Comparison of ENCODE assay signal across 13 cellular contexts in the genomic region with DNA sequence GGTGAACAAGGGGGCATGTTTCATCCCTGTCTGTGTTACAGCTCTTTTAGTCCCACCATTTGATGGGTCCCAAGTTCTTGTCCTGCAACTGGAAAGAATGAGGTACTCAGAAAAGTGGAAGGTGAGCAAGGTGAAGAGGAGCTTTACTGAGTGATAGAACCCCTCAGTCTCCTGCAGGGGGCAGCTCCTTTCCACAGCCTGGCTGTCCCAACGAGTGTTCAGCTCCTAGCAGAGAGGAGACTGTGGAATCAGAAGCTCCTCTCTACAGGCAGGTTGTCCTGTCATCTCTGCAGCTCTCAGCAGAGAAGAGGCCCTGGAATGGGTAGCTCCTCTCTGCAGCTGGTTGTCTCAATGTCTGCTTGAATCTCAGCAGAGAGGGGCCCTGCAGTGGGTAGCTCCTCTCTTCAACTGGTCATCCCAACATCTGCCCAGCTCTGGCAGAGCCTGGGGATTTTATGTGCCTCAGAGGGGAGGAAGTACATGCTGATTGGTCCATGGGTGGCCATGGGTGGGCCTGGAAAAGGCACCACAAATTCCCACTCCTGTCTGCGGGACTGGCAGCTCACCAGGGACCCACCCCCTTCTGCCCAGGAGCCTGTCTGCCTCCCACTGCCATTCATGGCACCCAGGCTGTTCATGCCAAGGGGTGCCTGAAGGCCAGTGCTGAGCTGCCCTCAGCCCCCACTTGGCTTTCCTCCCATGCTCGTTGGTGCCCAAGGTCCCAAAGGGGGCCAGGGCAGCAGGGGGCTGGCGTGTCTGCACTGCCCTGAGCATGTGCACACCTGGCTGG. TPM values are rescaled to one million over a fixed set of nuclear protein-coding genes. Genes with fewer than 3 reads are reported as not detected.
A peak's percentile ranks its signal among the peaks of the same experiment; 100 is the strongest.
DNase-seq lines count a peak whose midpoint lies in the region; ATAC-seq, FAIRE-seq and TF ChIP-seq lines count a peak whose summit lies in the region.
"Had no signal": no experiment of that assay in that cellular context is flagged by ENCODE, and none has a peak within 500 bp of the region (broad histone marks: within the 10 kb centered on the region; RNA-seq: fewer than 3 reads in every experiment).

No MANE protein-coding gene starts in this region.

- no peaks in the 10 kb centered on the region for H3K9me3 Mint-ChIP-seq in mesothelial cell of epicardium
- H3K9me3 Mint-ChIP-seq: CD4-positive, alpha-beta T cell had no signal

- 4% methylated on average over 4 of the region's 4 CpGs for WGBS in K562 (ENCODE audit: insufficient coverage, low coverage, missing lambda C conversion rate)

- peaks cover 4% of the 10 kb centered on the region for H3K27me3 Mint-ChIP-seq in mesothelial cell of epicardium (ENCODE audit: low read depth)
- H3K27me3 Mint-ChIP-seq: CD4-positive, alpha-beta T cell had no signal

- FAIRE-seq in K562 (lab: Jason Lieb, UNC): no peak

- TF ChIP-seq POLR2A in K562 (conservative IDR thresholded peaks at IDR 0.05): no peak

- peaks cover 1% of the 10 kb centered on the region for H3K4me1 Mint-ChIP-seq in mesothelial cell of epicardium

- DNase-seq in AG09309 (ENCODE audit: low read depth): no peak
- DNase-seq in K562 (ENCODE audit: extremely low read depth in 1 of 4, low spot score in 3 of 4): peak in 1 of 4 experiments; percentile 35
- DNase-seq in left lobe of liver (ENCODE audit: low spot score): no peak
- no peak for DNase-seq in SHP77 treated with DMSO at 0.1 percent for 48 hours (lab: John Stamatoyannopoulos, UW)
- no peak for DNase-seq in mesothelial cell of epicardium (ENCODE audit: low spot score in 2 of 2, unreplicated experiment in 2 of 2)
- DNase-seq: CD4-positive, alpha-beta T cell; effector CD8-positive, alpha-beta T cell; NCI-H1694; T-helper 2 cell; uterus had no signal

- no peaks in the 10 kb centered on the region for H3K9me3 ChIP-seq in K562 (replicated peaks; ENCODE audit: control insufficient read depth, insufficient read depth, low read depth, low read length)
- H3K9me3 ChIP-seq: uterus had no signal

- POLR2A ChIA-PET in K562 (lab: Yijun Ruan, JAX): interaction anchor here (0.6 to 1.2 kb wide), 7 partner anchors 9 to 398 kb away, joined by 3 to 10 read pairs (median 3); a partner anchor contains a TSS

- H3K9ac ChIP-seq in K562 (ENCODE audit: insufficient read depth in 1 of 2, low read depth in 2 of 2, low read length in 2 of 2): no peak overlapping the region

- H3K4me1 ChIP-seq in K562 (replicated peaks in 1 of 2; ENCODE audit: control insufficient read depth in 2 of 2, insufficient read depth in 2 of 2, low read length in 2 of 2): 0 out of 5 replicates have a peak, but pooled peaks cover 0 to 5% of the 10 kb centered on the region in 2 experiments
- H3K4me1 ChIP-seq: uterus had no signal

- no peaks in the 10 kb centered on the region for H3K36me3 ChIP-seq in K562 (ENCODE audit: control insufficient read depth, insufficient read depth, low read length)
- H3K36me3 ChIP-seq: uterus had no signal

- no TSS peak for BruUV-seq in K562 (replicated peaks; lab: Mats Ljungman, UMichigan)

- H3K4me3 ChIP-seq in AG09309 (ENCODE audit: control insufficient read depth, low read depth, low read length) (no peak overlapping the region), K562 (no peak overlapping the region)
- H3K4me3 ChIP-seq: uterus had no signal

- intact Hi-C loops in K562 (cut with micrococcal nuclease): no loop called here

- peak in 1 of 2 experiments; percentile 60; a peak in 2 of 4 replicates for TF ChIP-seq RAD21 in K562 (CRISPR knock-in tag; conservative IDR thresholded peaks at IDR 0.05 in 1 of 2, IDR thresholded peaks at IDR 0.05 in 1 of 2)

- TF ChIP-seq CTCF in AG09309 (IDR thresholded peaks at IDR 0.05; ENCODE audit: control insufficient read depth, insufficient read depth, low read depth, low read length, missing control alignments) (peak; percentile 34), GM12872 (IDR thresholded peaks at IDR 0.05; ENCODE audit: insufficient read depth, low read depth, low read length) (peak; percentile 27; the same call in 1 of the 3 replicates), K562 (IDR thresholded peaks at IDR 0.05 in 2 of 3, conservative IDR thresholded peaks at IDR 0.05 in 1 of 3; ENCODE audit: insufficient read depth in 2 of 3, low read depth in 1 of 3, low read length in 3 of 3) (peak; percentile 41 to 51 (median 49)), mesothelial cell of epicardium (IDR thresholded peaks at IDR 0.05; ENCODE audit: unreplicated experiment) (no peak)

- no peak overlapping the region for H3K27ac ChIP-seq in K562 (ENCODE audit: extremely low read depth, low read depth, low read length)
- H3K27ac ChIP-seq: uterus had no signal

- no peaks in the 10 kb centered on the region for H3K36me3 Mint-ChIP-seq in mesothelial cell of epicardium

- no peaks in the 10 kb centered on the region for H3K9me1 ChIP-seq in K562 (ENCODE audit: control insufficient read depth, insufficient read depth, low read length)

- H2AFZ ChIP-seq in K562 (ENCODE audit: low read depth, low read length): no peak overlapping the region

- ATAC-seq in K562 (peak; percentile 92), left lobe of liver (peak; percentile 85), HG03520 (IDR thresholded peaks at IDR 0.05; ENCODE audit: unreplicated experiment) (no peak), HG02642 (IDR thresholded peaks at IDR 0.05; ENCODE audit: poor library complexity, unreplicated experiment) (no peak)

- H3K79me2 ChIP-seq in K562 (ENCODE audit: control insufficient read depth, insufficient read depth, low read length): no peaks in the 10 kb centered on the region

- peaks cover 2 to 13% of the 10 kb centered on the region in 2 experiments; a peak in 2 of 5 replicates for H3K27me3 ChIP-seq in K562 (ENCODE audit: control insufficient read depth in 2 of 2, insufficient read depth in 2 of 2, low read length in 2 of 2)
- H3K27me3 ChIP-seq: uterus had no signal

- H4K20me1 ChIP-seq in K562 (replicated peaks; ENCODE audit: control insufficient read depth, insufficient read depth, low read length): no peaks in the 10 kb centered on the region

- no peak overlapping the region for H3K4me2 ChIP-seq in K562 (ENCODE audit: insufficient read depth, low read length)

- CTCF ChIA-PET in K562 (lab: Yijun Ruan, JAX; ENCODE audit: low intra/inter-chr PET ratio): no interaction called here

- no peak for TF ChIP-seq EP300 in K562 (IDR thresholded peaks at IDR 0.05; ENCODE audit: low read length)

- H3K27ac Mint-ChIP-seq in mesothelial cell of epicardium: no peak overlapping the region
- H3K27ac Mint-ChIP-seq: CD4-positive, alpha-beta T cell had no signal

- in situ Hi-C loops in K562 (cut with MboI): no loop called here

- no peak overlapping the region for H3K4me3 Mint-ChIP-seq in mesothelial cell of epicardium
- H3K4me3 Mint-ChIP-seq: CD4-positive, alpha-beta T cell had no signal

RNA-seq across cellular contexts. Expression of a gene that starts 25.7 kb away (rescaled TPM):
- total RNA-seq in K562 (2011; cell fraction: chromatin; rRNA removed; ENCODE audit: low replicate concordance): not detected in 2 replicates
- not detected in 2 replicates for total RNA-seq in K562 (2011; cell fraction: nucleolus; rRNA removed)
- not detected in 2 replicates for total RNA-seq in K562 (2011; cell fraction: nucleoplasm; rRNA removed)
- total RNA-seq in K562 (2014; rRNA removed) (not detected in 2 replicates), K562 (2014; rRNA removed; fragmentation: Illumina TruSeq; extraction: Trizol) (not detected in 2 replicates), K562 (2015; rRNA removed; fragmentation: Illumina TruSeq; extraction: Trizol) (not detected in 2 replicates), K562 (2021) (not detected in 2 replicates), left lobe of liver (0.63 TPM), mesothelial cell of epicardium (not detected in 3 replicates)
- polyA plus RNA-seq in K562 (2011; rRNA removed) (not detected in 2 replicates), K562 (2014; fragmentation: Illumina TruSeq; extraction: Trizol) (not detected in 2 replicates), K562 (2014; fragmentation: Nextera tagmentation; extraction: Ambion mirVana) (not detected), K562 (2014; rRNA removed) (not detected in 2 replicates)
- polyA plus RNA-seq in K562 (2011; cell fraction: cytosol; rRNA removed): not detected in 2 replicates
- not detected in 2 replicates for polyA plus RNA-seq in K562 (2011; cell fraction: nucleus; rRNA removed)
- polyA plus RNA-seq in K562 (2012): not detected in 2 replicates
- polyA minus RNA-seq in K562 (2011; rRNA and poly(A)+ RNA removed): not detected in 2 replicates
- polyA minus RNA-seq in K562 (2011; cell fraction: cytosol; rRNA and poly(A)+ RNA removed): not detected in 2 replicates
- not detected in 2 replicates for polyA minus RNA-seq in K562 (2011; cell fraction: nucleus; rRNA and poly(A)+ RNA removed)
- total RNA-seq: CD4-positive, alpha-beta T cell had no signal

RNA-seq across cellular contexts. Expression of a gene that starts 46.1 kb away (rescaled TPM):
- total RNA-seq in K562 (2011; cell fraction: chromatin; rRNA removed; ENCODE audit: low replicate concordance): 17.8 and 28.0 TPM in 2 replicates
- total RNA-seq in K562 (2011; cell fraction: nucleolus; rRNA removed): 12.8 and 13.8 TPM in 2 replicates
- total RNA-seq in K562 (2011; cell fraction: nucleoplasm; rRNA removed): 15.5 and 17.3 TPM in 2 replicates
- 26.0 and 26.2 TPM in 2 replicates for total RNA-seq in K562 (2014; rRNA removed)
- 39.0 and 45.4 TPM in 2 replicates for total RNA-seq in K562 (2014; rRNA removed; fragmentation: Illumina TruSeq; extraction: Trizol)
- 35.0 and 35.5 TPM in 2 replicates for total RNA-seq in K562 (2015; rRNA removed; fragmentation: Illumina TruSeq; extraction: Trizol)
- total RNA-seq in K562 (2021): 40.1 and 42.7 TPM in 2 replicates
- 51.9 and 64.1 TPM in 2 replicates for polyA plus RNA-seq in K562 (2011; rRNA removed)
- polyA plus RNA-seq in K562 (2011; cell fraction: cytosol; rRNA removed): 28.3 and 36.7 TPM in 2 replicates
- 17.0 and 23.4 TPM in 2 replicates for polyA plus RNA-seq in K562 (2011; cell fraction: nucleus; rRNA removed)
- polyA plus RNA-seq in K562 (2012): 39.1 and 44.1 TPM in 2 replicates
- 42.0 and 42.9 TPM in 2 replicates for polyA plus RNA-seq in K562 (2014; fragmentation: Illumina TruSeq; extraction: Trizol)
- polyA plus RNA-seq in K562 (2014; fragmentation: Nextera tagmentation; extraction: Ambion mirVana): 10 to 100 TPM; 17.3 to 19.1 TPM
- 33.6 and 35.2 TPM in 2 replicates for polyA plus RNA-seq in K562 (2014; rRNA removed)
- 39.8 and 45.6 TPM in 2 replicates for polyA minus RNA-seq in K562 (2011; rRNA and poly(A)+ RNA removed)
- polyA minus RNA-seq in K562 (2011; cell fraction: cytosol; rRNA and poly(A)+ RNA removed): 24.0 and 25.1 TPM in 2 replicates
- 5.8 and 14.1 TPM in 2 replicates for polyA minus RNA-seq in K562 (2011; cell fraction: nucleus; rRNA and poly(A)+ RNA removed)
- total RNA-seq in left lobe of liver: 10.5 TPM
- total RNA-seq in mesothelial cell of epicardium: 42.1 to 43.4 TPM (median 43.2 TPM) in 3 replicates

RNA-seq across cellular contexts. Expression of a gene that starts 46.8 kb away (rescaled TPM):
- total RNA-seq in K562 (2011; cell fraction: chromatin; rRNA removed; ENCODE audit: low replicate concordance): 66.3 and 178 TPM in 2 replicates
- total RNA-seq in K562 (2011; cell fraction: nucleolus; rRNA removed): 42.0 and 52.9 TPM in 2 replicates
- 98.8 and 143 TPM in 2 replicates for total RNA-seq in K562 (2011; cell fraction: nucleoplasm; rRNA removed)
- total RNA-seq in K562 (2014; rRNA removed) (167 and 181 TPM in 2 replicates), K562 (2014; rRNA removed; fragmentation: Illumina TruSeq; extraction: Trizol) (147 and 167 TPM in 2 replicates), K562 (2015; rRNA removed; fragmentation: Illumina TruSeq; extraction: Trizol) (189 and 209 TPM in 2 replicates), K562 (2021) (93.6 and 94.4 TPM in 2 replicates), left lobe of liver (14.4 TPM), mesothelial cell of epicardium (36.8 to 38.2 TPM (median 37.0 TPM) in 3 replicates)
- polyA plus RNA-seq in K562 (2011; rRNA removed) (110 and 150 TPM in 2 replicates), K562 (2014; fragmentation: Illumina TruSeq; extraction: Trizol) (153 and 157 TPM in 2 replicates), K562 (2014; fragmentation: Nextera tagmentation; extraction: Ambion mirVana) (100 to 1,000 TPM; 168 to 178 TPM), K562 (2014; rRNA removed) (202 and 206 TPM in 2 replicates)
- 16.5 and 38.3 TPM in 2 replicates for polyA plus RNA-seq in K562 (2011; cell fraction: cytosol; rRNA removed)
- 68.4 and 110 TPM in 2 replicates for polyA plus RNA-seq in K562 (2011; cell fraction: nucleus; rRNA removed)
- polyA plus RNA-seq in K562 (2012): 81.2 and 153 TPM in 2 replicates
- polyA minus RNA-seq in K562 (2011; rRNA and poly(A)+ RNA removed): 39.2 and 55.5 TPM in 2 replicates
- 14.8 and 15.3 TPM in 2 replicates for polyA minus RNA-seq in K562 (2011; cell fraction: cytosol; rRNA and poly(A)+ RNA removed)
- polyA minus RNA-seq in K562 (2011; cell fraction: nucleus; rRNA and poly(A)+ RNA removed): 39.7 and 75.0 TPM in 2 replicates

Comparison
In these comparisons a context has a peak if more than half of its experiments do, and no peak if none do; other contexts are left out.
1. ATAC-seq: peak in K562 (single experiment) and left lobe of liver (single experiment); none in HG03520 (single experiment) and HG02642 (single experiment).